In genomic region chr9:121299467-121300282, GRCh38 we compare ENCODE assay signal across 8 cellular contexts. TPM values are rescaled to one million over a fixed set of nuclear protein-coding genes. Genes with fewer than 3 reads are reported as not detected.
A peak's percentile ranks its signal among the peaks of the same experiment; 100 is the strongest.
DNase-seq lines count a peak whose midpoint lies in the region; ATAC-seq and TF ChIP-seq lines count a peak whose summit lies in the region.

No MANE protein-coding gene starts in this region.

- CTCF ChIA-PET in activated naive CD4-positive, alpha-beta T cell treated with anti-CD3 and anti-CD28 coated beads for 36 hours (lab: Charles Lee), result interaction anchor here (1.0 to 2.5 kb wide), 5 partner anchors 16 to 87 kb away, joined by 3 to 9 read pairs (median 4); no protein-coding TSS in a partner anchor

- no peak for TF ChIP-seq CTCF in omental fat pad (IDR thresholded peaks at IDR 0.05)

- intact Hi-C loops in activated naive CD4-positive, alpha-beta T cell treated with anti-CD3 and anti-CD28 coated beads for 36 hours (cut with micrococcal nuclease), result loop anchor here (5.0 kb wide), 1 partner anchor 87 kb away; no protein-coding TSS in a partner anchor
- intact Hi-C loops in Right ventricle myocardium superior (cut with DNase I), result no loop called here

- H3K27ac Mint-ChIP-seq in activated naive CD4-positive, alpha-beta T cell treated with anti-CD3 and anti-CD28 coated beads for 36 hours, result no peak overlapping the region

- ATAC-seq in Right ventricle myocardium superior (ENCODE audit: poor library complexity) (peak; percentile 78), omental fat pad (ENCODE audit: low FRiP score) (peak; percentile 30)

- H3K9me3 Mint-ChIP-seq in activated naive CD4-positive, alpha-beta T cell treated with anti-CD3 and anti-CD28 coated beads for 36 hours, result no peaks in the 10 kb centered on the region

- H3K4me3 Mint-ChIP-seq in activated naive CD4-positive, alpha-beta T cell treated with anti-CD3 and anti-CD28 coated beads for 36 hours, result peak overlapping the region; percentile 62

- H3K27me3 Mint-ChIP-seq in activated naive CD4-positive, alpha-beta T cell treated with anti-CD3 and anti-CD28 coated beads for 36 hours (ENCODE audit: low read depth), result peaks cover 13% of the 10 kb centered on the region

- H3K36me3 Mint-ChIP-seq in activated naive CD4-positive, alpha-beta T cell treated with anti-CD3 and anti-CD28 coated beads for 36 hours (ENCODE audit: low read depth), result no peaks in the 10 kb centered on the region

- H3K4me1 Mint-ChIP-seq in activated naive CD4-positive, alpha-beta T cell treated with anti-CD3 and anti-CD28 coated beads for 36 hours (ENCODE audit: low read depth), result peaks cover 15% of the 10 kb centered on the region

- DNase-seq in EH (ENCODE audit: low read depth) (peak; percentile 51), HT-29 (ENCODE audit: low spot score) (peak; percentile 45), Right ventricle myocardium superior (peak; percentile 94), omental fat pad (ENCODE audit: low spot score) (no peak), hepatic stellate cell (ENCODE audit: low spot score) (no peak), SW 1271 (lab: John Stamatoyannopoulos, UW) (no peak), SHP77 (lab: John Stamatoyannopoulos, UW) (no peak)
- DNase-seq in activated naive CD4-positive, alpha-beta T cell treated with anti-CD3 and anti-CD28 coated beads for 36 hours, result no peak

RNA-seq across cellular contexts. Expression of gene GSN, which starts 31.7 kb away (rescaled TPM):
- 270 and 283 TPM in 2 replicates for total RNA-seq in HT-29 (2014; rRNA removed; shearing (Covaris generic))
- 1 to 10 TPM; 1.1 to 1.2 TPM for total RNA-seq in activated naive CD4-positive, alpha-beta T cell treated with anti-CD3 and anti-CD28 coated beads for 36 hours
- total RNA-seq in Right ventricle myocardium superior (837 TPM), omental fat pad (1,000 to 10,000 TPM; 3,140 to 6,734 (median 4,294) TPM)

Comparison
In these comparisons a context has a peak if more than half of its experiments do, and no peak if none do; other contexts are left out.
1. DNase-seq: peak in EH (single experiment), HT-29 (single experiment) and Right ventricle myocardium superior (single experiment); none in activated naive CD4-positive, alpha-beta T cell treated with anti-CD3 and anti-CD28 coated beads for 36 hours (single experiment), omental fat pad (single experiment), hepatic stellate cell (single experiment), SW 1271 (0 of 2) and SHP77 (0 of 2).
2. RNA of gene GSN, which starts 31.7 kb away (total RNA-seq): 3,140 to 6,734 TPM in omental fat pad, 837 TPM in Right ventricle myocardium superior (single experiment) and 270 to 283 TPM in HT-29; 1.1 to 1.2 TPM in activated naive CD4-positive, alpha-beta T cell treated with anti-CD3 and anti-CD28 coated beads for 36 hours; every median in the first group is over 100 times any median in the second.